ENCODE assay signal across 11 cellular contexts in genomic region chr5:81187885-81188284, GRCh38. TPM values are rescaled to one million over a fixed set of nuclear protein-coding genes. Genes with fewer than 3 reads are reported as not detected.
DNase-seq lines count a peak whose midpoint lies in the region; ATAC-seq lines count a peak whose summit lies in the region.
"Had no signal": no experiment of that assay in that cellular context is flagged by ENCODE, and none has a peak within 500 bp of the region (broad histone marks: within the 10 kb centered on the region; RNA-seq: fewer than 3 reads in every experiment).

No MANE protein-coding gene starts in this region.

- peak overlapping the region in 8 of 10 donors; percentile 12 to 82 (median 48) for H3K27ac Mint-ChIP-seq in naive thymus-derived CD8-positive, alpha-beta T cell
- H3K27ac Mint-ChIP-seq: HFFc6 had no signal

- peaks cover 0 to 70% (median 0%) of the 10 kb centered on the region in 3 donors for H3K36me3 Mint-ChIP-seq in naive thymus-derived CD8-positive, alpha-beta T cell

- H3K4me1 Mint-ChIP-seq in naive thymus-derived CD8-positive, alpha-beta T cell: peaks cover 0 to 3% (median under 1%) of the 10 kb centered on the region in 4 donors

- peak; percentile 8 for DNase-seq in NCI-H2107 (lab: John Stamatoyannopoulos, UW)
- DNase-seq in NCI-H2107 treated with DMSO at 0.1 percent for 48 hours (lab: John Stamatoyannopoulos, UW; ENCODE audit: unreplicated experiment): no peak
- DNase-seq in GM19238 (ENCODE audit: insufficient read length, low spot score): peak; percentile 20
- DNase-seq in OCI-M1 (lab: John Stamatoyannopoulos, UW): peak; percentile 42
- no peak for DNase-seq in naive thymus-derived CD8-positive, alpha-beta T cell
- DNase-seq in MV-4-11 (lab: John Stamatoyannopoulos, UW): no peak
- no peak for DNase-seq in NCI-H1092 (lab: John Stamatoyannopoulos, UW)
- no peak for DNase-seq in C1 segment of cervical spinal cord (lab: John Stamatoyannopoulos, UW)
- DNase-seq: HFFc6, NCI-H187 treated with DMSO at 0.1 percent for 48 hours had no signal

- POLR2A ChIA-PET in naive thymus-derived CD8-positive, alpha-beta T cell (lab: Charles Lee): no interaction called here

- H3K4me3 Mint-ChIP-seq in naive thymus-derived CD8-positive, alpha-beta T cell: no peak overlapping the region
- H3K4me3 Mint-ChIP-seq: HFFc6 had no signal

- no peak for ATAC-seq in naive thymus-derived CD8-positive, alpha-beta T cell

- no peaks in the 10 kb centered on the region for H3K27me3 Mint-ChIP-seq in naive thymus-derived CD8-positive, alpha-beta T cell

- no peaks in the 10 kb centered on the region for H3K9me3 Mint-ChIP-seq in naive thymus-derived CD8-positive, alpha-beta T cell
- H3K9me3 Mint-ChIP-seq: HFFc6 had no signal

RNA-seq across cellular contexts. Expression of gene CKMT2, which starts 45.2 kb away (rescaled TPM):
- under 1 TPM in 1 of 2 experiments, not detected in 1; 0.78 TPM for total RNA-seq in naive thymus-derived CD8-positive, alpha-beta T cell
- not detected for polyA plus RNA-seq in naive thymus-derived CD8-positive, alpha-beta T cell
- total RNA-seq: HFFc6 had no signal
- polyA plus RNA-seq: neural cell had no signal

Comparison
In these comparisons a context has a peak if more than half of its experiments do, and no peak if none do; other contexts are left out.
1. DNase-seq: peak in NCI-H2107 (single experiment), GM19238 (single experiment) and OCI-M1 (single experiment); none in NCI-H2107 treated with DMSO at 0.1 percent for 48 hours (single experiment), naive thymus-derived CD8-positive, alpha-beta T cell (0 of 10), MV-4-11 (single experiment), NCI-H1092 (single experiment) and C1 segment of cervical spinal cord (0 of 14).